In the genomic region with DNA sequence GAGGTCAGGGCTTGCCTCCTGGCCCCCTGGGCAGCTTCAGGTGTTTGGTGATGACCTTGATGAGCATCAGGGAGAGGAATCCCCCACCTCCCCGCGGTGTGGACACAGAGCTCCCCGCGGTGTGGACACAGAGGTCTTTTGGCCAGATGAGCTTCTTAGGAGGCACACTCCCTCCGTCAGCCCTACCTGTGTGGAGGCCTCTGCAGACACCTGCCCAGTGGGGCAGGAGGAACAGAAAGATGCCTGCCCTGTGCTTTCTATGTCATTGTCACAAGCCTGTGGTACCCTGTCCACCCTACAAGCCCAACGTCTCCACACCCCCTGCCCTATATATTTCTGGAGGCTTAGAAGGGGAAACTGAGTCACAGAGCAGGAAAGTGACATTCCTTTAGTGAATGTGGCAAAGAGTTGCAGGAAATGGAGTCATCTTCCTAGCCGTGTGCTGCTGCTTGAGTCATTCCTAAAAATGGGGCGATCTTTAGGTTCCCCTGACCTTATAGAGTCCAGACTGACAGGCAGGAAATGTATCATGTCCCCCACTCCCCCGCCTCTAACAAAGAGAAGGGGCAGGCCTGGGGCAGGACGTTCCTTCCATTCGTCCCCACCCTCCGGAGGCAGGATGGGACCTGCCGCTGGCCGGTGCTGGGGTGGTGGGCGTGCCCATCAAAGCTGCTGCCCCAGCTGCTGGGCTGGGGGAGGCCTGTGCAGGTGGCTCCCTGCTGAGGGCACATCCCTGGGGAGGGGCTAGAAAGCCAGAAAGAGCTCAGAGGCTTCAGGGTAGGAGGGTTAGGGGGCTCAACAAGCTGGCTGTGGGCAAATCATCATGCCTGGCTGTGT, we compare ENCODE assay signal across 7 cellular contexts. TPM values are rescaled to one million over a fixed set of nuclear protein-coding genes. Genes with fewer than 3 reads are reported as not detected.
A peak's percentile ranks its signal among the peaks of the same experiment; 100 is the strongest.
DNase-seq lines count a peak whose midpoint lies in the region; ATAC-seq and TF ChIP-seq lines count a peak whose summit lies in the region.

No MANE protein-coding gene starts in this region.

- intact Hi-C loops in IMR-90 (cut with micrococcal nuclease), result loop anchor here (5.0 kb wide), 1 partner anchor 45 kb away; a partner anchor contains a TSS
- intact Hi-C loops in colonic mucosa (cut with DNase I), result no loop called here

- peak overlapping the region; percentile 91 for H2AK5ac ChIP-seq in IMR-90 (ENCODE audit: low read depth, low read length)
- H2AK5ac ChIP-seq in trophoblast cell (ENCODE audit: low read length), result no peak overlapping the region

- H4K12ac ChIP-seq in trophoblast cell (ENCODE audit: low read depth, low read length), result no peak overlapping the region

- H4K8ac ChIP-seq in IMR-90 (ENCODE audit: low read depth in 2 of 2, low read length in 2 of 2) (peak overlapping the region; percentile 50 to 62; a peak in 2 of 4 replicates), trophoblast cell (ENCODE audit: low read depth, low read length) (peak overlapping the region; percentile 54)

- H3K9ac ChIP-seq in ES-I3 (ENCODE audit: low read depth, low read length) (peak overlapping the region; percentile 70; the same call in 1 of the 2 replicates), IMR-90 (ENCODE audit: low read depth, low read length) (no peak overlapping the region), trophoblast cell (ENCODE audit: low read length) (no peak overlapping the region), colonic mucosa (ENCODE audit: low read depth in 2 of 2, low read length in 2 of 2) (no peak overlapping the region)

- POLR2A ChIA-PET in IMR-90 (lab: Charles Lee; ENCODE audit: unreplicated experiment), result no interaction called here

- no peak overlapping the region for H2BK12ac ChIP-seq in trophoblast cell (ENCODE audit: low read length)

- peak overlapping the region; percentile 67 for H3K23ac ChIP-seq in IMR-90 (ENCODE audit: low read depth, low read length)
- H3K23ac ChIP-seq in trophoblast cell (ENCODE audit: low read length), result no peak overlapping the region

- H3K79me1 ChIP-seq in IMR-90 (ENCODE audit: low read depth in 1 of 2, low read length in 2 of 2) (peaks cover 11 to 26% of the 10 kb centered on the region in 2 experiments), trophoblast cell (ENCODE audit: low read length) (peaks cover 10% of the 10 kb centered on the region)

- no peaks in the 10 kb centered on the region for H3K9me3 ChIP-seq in ES-I3 (ENCODE audit: control insufficient read depth, insufficient read depth, low read length)
- H3K9me3 ChIP-seq in IMR-90 (ENCODE audit: control insufficient read depth, insufficient read depth, low read length), result no peaks in the 10 kb centered on the region
- peaks cover 5% of the 10 kb centered on the region for H3K9me3 ChIP-seq in trophoblast cell (ENCODE audit: insufficient read depth, low read depth, low read length)
- H3K9me3 ChIP-seq in colonic mucosa, result no peaks in the 10 kb centered on the region

- H3K18ac ChIP-seq in IMR-90 (ENCODE audit: low read depth, low read length) (no peak overlapping the region), trophoblast cell (ENCODE audit: low read length) (peak overlapping the region; percentile 14)

- H2BK120ac ChIP-seq in IMR-90 (ENCODE audit: low read depth, low read length) (peak overlapping the region; percentile 79), trophoblast cell (ENCODE audit: insufficient read depth, low read length, poor library complexity) (no peak overlapping the region)

- TF ChIP-seq CTCF in IMR-90 (conservative IDR thresholded peaks at IDR 0.05; ENCODE audit: low read depth, low read length) (no peak), colonic mucosa (IDR thresholded peaks at IDR 0.05) (no peak)

- H3K4me2 ChIP-seq in IMR-90 (ENCODE audit: low read depth, low read length), result no peak overlapping the region; the same call in 1 of the 2 replicates
- no peak overlapping the region for H3K4me2 ChIP-seq in trophoblast cell (ENCODE audit: low read length)

- in situ Hi-C loops in IMR-90 (cut with MboI; ENCODE audit: low sequenced_read_pairs), result no loop called here

- H4K5ac ChIP-seq in IMR-90 (ENCODE audit: low read depth, low read length), result no peak overlapping the region

- H3K27ac ChIP-seq in IMR-90 (ENCODE audit: insufficient read depth, low read length) (no peak overlapping the region; the same call in 1 of the 2 replicates), trophoblast cell (ENCODE audit: low read depth, low read length) (no peak overlapping the region), colonic mucosa (no peak overlapping the region)

- no peak overlapping the region for H3K56ac ChIP-seq in IMR-90 (ENCODE audit: extremely low read depth, insufficient read depth, low read length)

- peak overlapping the region; percentile 80 for H2AK9ac ChIP-seq in IMR-90 (replicated peaks; ENCODE audit: low read depth, low read length, poor library complexity)

- H3K4ac ChIP-seq in IMR-90 (ENCODE audit: low read depth, low read length) (peak overlapping the region; percentile 50; the same call in 1 of the 2 replicates), trophoblast cell (ENCODE audit: low read depth, low read length) (no peak overlapping the region)

- H3K4me1 ChIP-seq in ES-I3 (ENCODE audit: insufficient read depth, low read length) (peaks cover 36% of the 10 kb centered on the region), IMR-90 (ENCODE audit: control insufficient read depth, insufficient read depth, low read length) (peaks cover 28% of the 10 kb centered on the region), trophoblast cell (ENCODE audit: control insufficient read depth in 1 of 2, insufficient read depth in 2 of 2, low read length in 2 of 2) (peaks cover 8 to 26% of the 10 kb centered on the region in 2 experiments), colonic mucosa (peaks cover 5% of the 10 kb centered on the region)

- H2BK5ac ChIP-seq in IMR-90 (ENCODE audit: low read depth, low read length, poor library complexity, severe bottlenecking) (peak overlapping the region; percentile 37), trophoblast cell (ENCODE audit: low read depth, low read length, poor library complexity) (no peak overlapping the region)

- H3K27me3 ChIP-seq in IMR-90 (ENCODE audit: control insufficient read depth, insufficient read depth, low read length) (no peaks in the 10 kb centered on the region), trophoblast cell (ENCODE audit: insufficient read depth, low read length) (peaks cover 5% of the 10 kb centered on the region), colonic mucosa (peaks cover 30% of the 10 kb centered on the region)

- no peak overlapping the region for H3K4me3 ChIP-seq in IMR-90 (ENCODE audit: insufficient read depth, low read depth, low read length)
- no peak overlapping the region for H3K4me3 ChIP-seq in trophoblast cell (ENCODE audit: low read depth, low read length)
- no peak overlapping the region for H3K4me3 ChIP-seq in colonic mucosa

- ATAC-seq in IMR-90 (ENCODE audit: low read depth), result no peak

- BruUV-seq in IMR-90 (replicated peaks; lab: Mats Ljungman, UMichigan), result no TSS peak

- H3K14ac ChIP-seq in IMR-90 (replicated peaks; ENCODE audit: low read depth, low read length), result no peak overlapping the region
- peak overlapping the region; percentile 17 for H3K14ac ChIP-seq in trophoblast cell (ENCODE audit: low read length)

- DNase-seq in IMR-90 (peak; percentile 58), dermis blood vessel endothelial cell (peak; percentile 74), trophoblast cell (no peak), colonic mucosa (no peak), kidney glomerular epithelial cell (lab: John Stamatoyannopoulos, UW) (no peak), NK-92 (lab: John Stamatoyannopoulos, UW; ENCODE audit: unreplicated experiment) (no peak)

- no peak for TF ChIP-seq RAD21 in IMR-90 (IDR thresholded peaks at IDR 0.05; ENCODE audit: low read length)

- H3K36me3 ChIP-seq in ES-I3 (ENCODE audit: insufficient read depth, low read length), result no peaks in the 10 kb centered on the region
- H3K36me3 ChIP-seq in IMR-90 (ENCODE audit: control insufficient read depth, insufficient read depth, low read length), result no peaks in the 10 kb centered on the region
- H3K36me3 ChIP-seq in trophoblast cell (ENCODE audit: control insufficient read depth in 1 of 2, insufficient read depth in 2 of 2, low read length in 2 of 2), result no peaks in the 10 kb centered on the region
- H3K36me3 ChIP-seq in colonic mucosa, result no peaks in the 10 kb centered on the region

- H4K91ac ChIP-seq in IMR-90 (ENCODE audit: insufficient read depth, low read depth, low read length) (peak overlapping the region; percentile 43; the same call in 1 of the 2 replicates), trophoblast cell (ENCODE audit: low read depth, low read length) (peak overlapping the region; percentile 48)

- H2BK20ac ChIP-seq in IMR-90 (ENCODE audit: low read depth, low read length), result peak overlapping the region; percentile 51; the same call in 1 of the 2 replicates

- CTCF ChIA-PET in IMR-90 (lab: Yijun Ruan, JAX), result no interaction called here

- dilution Hi-C loops in IMR-90 (cut with HindIII; ENCODE audit: low sequenced_read_pairs, unreplicated experiment), result no loop called here

- H3K79me2 ChIP-seq in trophoblast cell (ENCODE audit: control insufficient read depth, insufficient read depth, low read length, poor library complexity), result peaks cover 3% of the 10 kb centered on the region

- peak overlapping the region; percentile 86 for H2AFZ ChIP-seq in IMR-90 (replicated peaks; ENCODE audit: low read length, poor library complexity)
- H2AFZ ChIP-seq in trophoblast cell (ENCODE audit: insufficient read depth, low read length, poor library complexity), result no peak overlapping the region

- no peak for TF ChIP-seq POLR2A in IMR-90 (IDR thresholded peaks at IDR 0.05; ENCODE audit: low read depth, low read length)

- WGBS in IMR-90 (ENCODE audit: extremely low coverage in 2 of 2, insufficient read length in 1 of 2), 2 experiments, result no CpG with 5 or more reads among the region's 15 CpGs
- WGBS in trophoblast cell (ENCODE audit: extremely low coverage, insufficient coverage, insufficient read length), result no CpG with 5 or more reads among the region's 15 CpGs

- peaks cover 3% of the 10 kb centered on the region for H3K9me1 ChIP-seq in IMR-90 (ENCODE audit: insufficient read depth, low read length)

- H4K20me1 ChIP-seq in IMR-90 (ENCODE audit: insufficient read depth, low read length), result peaks cover 5% of the 10 kb centered on the region

- H2BK15ac ChIP-seq in IMR-90 (ENCODE audit: low read depth, low read length), result peak overlapping the region; percentile 58; the same call in 1 of the 3 replicates

RNA-seq across cellular contexts. Expression of a gene that starts 1.0 kb away (rescaled TPM):
- total RNA-seq in IMR-90 (2012; rRNA removed) (4.5 and 5.0 TPM in 2 replicates), dermis blood vessel endothelial cell (9.4 and 12.4 TPM in 2 replicates), colonic mucosa (under 1 TPM; 0.37 to 0.96 TPM)
- polyA plus RNA-seq in IMR-90 (2012; rRNA removed), result 12.2 and 18.5 TPM in 2 replicates
- polyA plus RNA-seq in IMR-90 (2012; cell fraction: cytosol; rRNA removed), result 21.0 and 28.2 TPM in 2 replicates
- 12.0 and 16.7 TPM in 2 replicates for polyA plus RNA-seq in IMR-90 (2012; cell fraction: nucleus; rRNA removed; ENCODE audit: low replicate concordance)
- 23.7 and 24.1 TPM in 2 replicates for polyA plus RNA-seq in trophoblast cell (2013)

RNA-seq across cellular contexts. Expression of a gene that starts 47.5 kb away (rescaled TPM):
- 23.7 and 28.3 TPM in 2 replicates for total RNA-seq in IMR-90 (2012; rRNA removed)
- 48.9 and 54.7 TPM in 2 replicates for polyA plus RNA-seq in IMR-90 (2012; rRNA removed)
- 41.7 and 51.1 TPM in 2 replicates for polyA plus RNA-seq in IMR-90 (2012; cell fraction: cytosol; rRNA removed)
- 43.3 and 43.9 TPM in 2 replicates for polyA plus RNA-seq in IMR-90 (2012; cell fraction: nucleus; rRNA removed; ENCODE audit: low replicate concordance)
- 36.0 and 36.1 TPM in 2 replicates for total RNA-seq in dermis blood vessel endothelial cell
- 26.2 and 26.6 TPM in 2 replicates for polyA plus RNA-seq in trophoblast cell (2013)
- total RNA-seq in colonic mucosa, result 10 to 100 TPM; 30.6 to 49.8 TPM

RNA-seq across cellular contexts. Expression of a gene that starts 47.6 kb away (rescaled TPM):
- total RNA-seq in IMR-90 (2012; rRNA removed) (392 and 397 TPM in 2 replicates), dermis blood vessel endothelial cell (321 and 608 TPM in 2 replicates), colonic mucosa (1,000 to 10,000 TPM; 1,080 to 1,242 TPM)
- 700 and 845 TPM in 2 replicates for polyA plus RNA-seq in IMR-90 (2012; rRNA removed)
- 1,212 and 1,973 TPM in 2 replicates for polyA plus RNA-seq in IMR-90 (2012; cell fraction: cytosol; rRNA removed)
- 339 and 570 TPM in 2 replicates for polyA plus RNA-seq in IMR-90 (2012; cell fraction: nucleus; rRNA removed; ENCODE audit: low replicate concordance)
- polyA plus RNA-seq in trophoblast cell (2013), result 813 and 830 TPM in 2 replicates

Comparison
In these comparisons a context has a peak if more than half of its experiments do, and no peak if none do; other contexts are left out.
1. DNase-seq: peak in IMR-90 (single experiment) and dermis blood vessel endothelial cell (single experiment); none in trophoblast cell (0 of 2), colonic mucosa (single experiment), kidney glomerular epithelial cell (single experiment) and NK-92 (single experiment).